Comparison of ENCODE assay signal across 21 cellular contexts in the genomic region with DNA sequence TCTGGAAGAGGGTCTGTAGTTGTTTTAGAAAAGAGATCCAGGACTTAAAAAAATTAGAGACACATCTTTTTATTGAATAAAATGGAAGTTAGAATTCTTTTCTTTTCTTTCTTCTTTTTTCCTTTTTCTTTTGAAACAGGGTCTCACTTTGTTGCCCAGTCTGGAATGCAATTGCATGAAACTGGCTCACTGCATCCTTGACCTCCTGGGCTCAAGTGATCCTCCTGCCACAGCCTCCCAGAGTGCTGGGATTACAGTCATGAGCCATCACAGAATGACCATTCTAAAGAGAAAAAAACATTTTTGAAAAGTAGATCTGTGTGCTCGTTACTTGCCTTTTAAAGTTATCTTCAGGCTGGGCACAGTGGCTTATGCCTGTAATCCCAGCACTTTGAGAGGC. TPM values are rescaled to one million over a fixed set of nuclear protein-coding genes. Genes with fewer than 3 reads are reported as not detected.
DNase-seq lines count a peak whose midpoint lies in the region; ATAC-seq, FAIRE-seq and TF ChIP-seq lines count a peak whose summit lies in the region.
"Had no signal": no experiment of that assay in that cellular context is flagged by ENCODE, and none has a peak within 500 bp of the region (broad histone marks: within the 10 kb centered on the region; RNA-seq: fewer than 3 reads in every experiment).

No MANE protein-coding gene starts in this region.

- POLR2A ChIA-PET in HepG2 (lab: Yijun Ruan, JAX), result no interaction called here

- CTCF ChIA-PET in HepG2 (lab: Yijun Ruan, JAX; ENCODE audit: low intra/inter-chr PET ratio, low total read pairs), result no interaction called here

- no peak for DNase-seq in activated T-cell treated with anti-CD3 and anti-CD28 coated beads, Interleukin-2, amount 50 U/mL, for 24 hours
- DNase-seq in activated T-cell treated with anti-CD3 and anti-CD28 coated beads, Interleukin-2, amount 50 U/mL, for 48 hours, result no peak
- DNase-seq in HepG2 (ENCODE audit: low spot score) (no peak), right lobe of liver (no peak), endodermal cell (no peak), neural crest cell (ENCODE audit: low read depth, low spot score) (no peak), GM20000 (ENCODE audit: low spot score) (no peak)
- DNase-seq: AML-193; Calu3; CD8-positive, alpha-beta T cell; DMS79 treated with DMSO at 0.1 percent for 48 hours; GF-D8; H9 had no signal

- in situ Hi-C loops in HepG2 (cut with HindIII; ENCODE audit: extremely low pct_ligation_motif_present, low pct_unique_long_range_greater_than_20kb), result loop anchor here (10.0 kb wide), 1 partner anchor 48 kb away; a partner anchor contains a TSS

- no peak overlapping the region for H3K4me2 ChIP-seq in HepG2 (ENCODE audit: low read depth, low read length)
- H3K4me2 ChIP-seq: A549 had no signal

- BruUV-seq in HepG2 (replicated peaks; lab: Mats Ljungman, UMichigan), result no TSS peak

- H3K36me3 ChIP-seq in HepG2 (replicated peaks in 1 of 2; ENCODE audit: control insufficient read depth in 1 of 2, insufficient read depth in 2 of 2, low read length in 2 of 2) (no peaks in the 10 kb centered on the region; a peak in 1 of 5 replicates), right lobe of liver (no peaks in the 10 kb centered on the region), endodermal cell (ENCODE audit: control insufficient read depth, insufficient read depth, low read length) (peaks cover 14% of the 10 kb centered on the region)

- H3K27ac Mint-ChIP-seq in activated T-cell treated with anti-CD3 and anti-CD28 coated beads, Interleukin-2, amount 50 U/mL, for 24 hours, result peak overlapping the region; percentile 69
- H3K27ac Mint-ChIP-seq in endodermal cell, result peak overlapping the region; percentile 16
- H3K27ac Mint-ChIP-seq in neural crest cell (ENCODE audit: unreplicated experiment), result no peak overlapping the region
- H3K27ac Mint-ChIP-seq: CD8-positive, alpha-beta T cell had no signal

- H3K36me3 Mint-ChIP-seq in activated T-cell treated with anti-CD3 and anti-CD28 coated beads, Interleukin-2, amount 50 U/mL, for 24 hours (ENCODE audit: low read depth), result peaks cover 64% of the 10 kb centered on the region
- peaks cover 23% of the 10 kb centered on the region for H3K36me3 Mint-ChIP-seq in endodermal cell (ENCODE audit: low read depth)
- peaks cover 2% of the 10 kb centered on the region for H3K36me3 Mint-ChIP-seq in neural crest cell (ENCODE audit: low read depth)

- H3K4me3 ChIP-seq in HepG2 (replicated peaks in 1 of 3; ENCODE audit: insufficient read depth in 1 of 3, low read depth in 2 of 3, low read length in 3 of 3), result no peak overlapping the region
- H3K4me3 ChIP-seq in right lobe of liver, result no peak overlapping the region
- H3K4me3 ChIP-seq in endodermal cell (ENCODE audit: low read length), result no peak overlapping the region
- H3K4me3 ChIP-seq: A549 had no signal

- peaks cover 59% of the 10 kb centered on the region for H3K4me1 Mint-ChIP-seq in activated T-cell treated with anti-CD3 and anti-CD28 coated beads, Interleukin-2, amount 50 U/mL, for 24 hours (ENCODE audit: low read depth)
- H3K4me1 Mint-ChIP-seq in endodermal cell, result peaks cover 30% of the 10 kb centered on the region
- H3K4me1 Mint-ChIP-seq in neural crest cell, result peaks cover 23% of the 10 kb centered on the region

- ATAC-seq in HepG2 (no peak), right lobe of liver (no peak), HG03280 (IDR thresholded peaks at IDR 0.05; ENCODE audit: unreplicated experiment) (no peak)
- ATAC-seq: A549; CD8-positive, alpha-beta T cell had no signal

- TF ChIP-seq POLR2A in HepG2 (IDR thresholded peaks at IDR 0.05; ENCODE audit: insufficient read depth in 1 of 2, low read depth in 2 of 2, low read length in 2 of 2), result no peak
- TF ChIP-seq POLR2A in right lobe of liver (IDR thresholded peaks at IDR 0.05), result no peak

- H4K20me1 ChIP-seq in HepG2 (ENCODE audit: insufficient read depth, low read length), result no peaks in the 10 kb centered on the region

- H2AFZ ChIP-seq in HepG2 (ENCODE audit: low read length), result no peak overlapping the region

- TF ChIP-seq EP300 in HepG2 (IDR thresholded peaks at IDR 0.05; ENCODE audit: low read depth in 2 of 2, low read length in 2 of 2) (no peak), HepG2 (CRISPR knock-in tag; IDR thresholded peaks at IDR 0.05; ENCODE audit: borderline replicate concordance) (no peak)

- no peak for TF ChIP-seq RAD21 in HepG2 (CRISPR knock-in tag; IDR thresholded peaks at IDR 0.05)

- peaks cover 41% of the 10 kb centered on the region for H3K79me2 ChIP-seq in HepG2 (ENCODE audit: insufficient read depth, low read length)

- 95% methylated on average over 1 of the region's 1 CpG for WGBS in HepG2 (ENCODE audit: low lambda C conversion rate)
- 90% methylated on average over 1 of the region's 1 CpG for WGBS in right lobe of liver (ENCODE audit: insufficient coverage, low coverage, low lambda C conversion rate, missing lambda C conversion rate)
- 93 to 100% methylated on average over 1 of the region's 1 CpG for WGBS in endodermal cell (ENCODE audit: insufficient coverage in 1 of 2, insufficient read length in 1 of 2), 2 experiments

- H3K4me3 Mint-ChIP-seq in activated T-cell treated with anti-CD3 and anti-CD28 coated beads, Interleukin-2, amount 50 U/mL, for 24 hours, result no peak overlapping the region
- H3K4me3 Mint-ChIP-seq in endodermal cell, result no peak overlapping the region
- peak overlapping the region; percentile 32 for H3K4me3 Mint-ChIP-seq in neural crest cell
- H3K4me3 Mint-ChIP-seq: CD8-positive, alpha-beta T cell; H9 had no signal

- H3K9me3 ChIP-seq in HepG2 (ENCODE audit: low read length) (no peaks in the 10 kb centered on the region), right lobe of liver (no peaks in the 10 kb centered on the region), endodermal cell (ENCODE audit: control insufficient read depth, low read length) (no peaks in the 10 kb centered on the region)
- H3K9me3 ChIP-seq: A549 had no signal

- no peak for TF ChIP-seq CTCF in HepG2 (CRISPR knock-in tag; IDR thresholded peaks at IDR 0.05)
- no peak for TF ChIP-seq CTCF in right lobe of liver (IDR thresholded peaks at IDR 0.05)
- TF ChIP-seq CTCF in endodermal cell (conservative IDR thresholded peaks at IDR 0.05), result no peak
- TF ChIP-seq CTCF in neural crest cell (conservative IDR thresholded peaks at IDR 0.05), result no peak
- TF ChIP-seq CTCF in GM20000 (IDR thresholded peaks at IDR 0.05; ENCODE audit: extremely low read depth, missing control alignments), result no peak

- H3K27me3 ChIP-seq in HepG2 (ENCODE audit: control insufficient read depth in 1 of 2, insufficient read depth in 2 of 2, low read length in 2 of 2), result no peaks in the 10 kb centered on the region; a peak in 1 of 5 replicates
- H3K27me3 ChIP-seq in right lobe of liver, result no peaks in the 10 kb centered on the region
- no peaks in the 10 kb centered on the region for H3K27me3 ChIP-seq in endodermal cell (ENCODE audit: control insufficient read depth, insufficient read depth, low read length, poor library complexity, severe bottlenecking)

- no peak for FAIRE-seq in HepG2 (lab: Jason Lieb, UNC)
- FAIRE-seq: A549, H1, HTR-8/SVneo had no signal

- H3K27ac ChIP-seq in HepG2 (ENCODE audit: extremely low read length, insufficient read depth, low read length) (no peak overlapping the region), right lobe of liver (no peak overlapping the region), endodermal cell (ENCODE audit: low read depth, low read length) (no peak overlapping the region)
- H3K27ac ChIP-seq: 22Rv1, A549, C4-2B had no signal

- H3K9ac ChIP-seq in HepG2 (ENCODE audit: insufficient read depth, low read depth, low read length) (no peak overlapping the region), endodermal cell (ENCODE audit: extremely low read depth, low read length, poor library complexity, severe bottlenecking) (no peak overlapping the region)

- H3K9me3 Mint-ChIP-seq in activated T-cell treated with anti-CD3 and anti-CD28 coated beads, Interleukin-2, amount 50 U/mL, for 24 hours, result no peaks in the 10 kb centered on the region
- H3K9me3 Mint-ChIP-seq in endodermal cell (no peaks in the 10 kb centered on the region), neural crest cell (no peaks in the 10 kb centered on the region)
- H3K9me3 Mint-ChIP-seq: CD8-positive, alpha-beta T cell; H9; IgD-negative memory B cell had no signal

- no peaks in the 10 kb centered on the region for H3K27me3 Mint-ChIP-seq in activated T-cell treated with anti-CD3 and anti-CD28 coated beads, Interleukin-2, amount 50 U/mL, for 24 hours
- H3K27me3 Mint-ChIP-seq in endodermal cell (ENCODE audit: insufficient read depth) (no peaks in the 10 kb centered on the region), neural crest cell (ENCODE audit: low read depth) (no peaks in the 10 kb centered on the region)
- H3K27me3 Mint-ChIP-seq: IgD-negative memory B cell had no signal

- H3K4me1 ChIP-seq in HepG2 (ENCODE audit: insufficient read depth, low read length) (peaks cover 21% of the 10 kb centered on the region), right lobe of liver (peaks cover 0 to 13% (median 3%) of the 10 kb centered on the region in 4 donors), endodermal cell (ENCODE audit: control insufficient read depth, insufficient read depth, low read length) (peaks cover 8% of the 10 kb centered on the region)

- intact Hi-C loops in HepG2 (cut with micrococcal nuclease; ENCODE audit: unreplicated experiment), result no loop called here
- intact Hi-C loops in right lobe of liver (cut with DNase I), result loop anchor here in 1 of 2 donors (10.0 kb wide), 1 partner anchor 128 kb away; no protein-coding TSS in a partner anchor

RNA-seq across cellular contexts. Expression of a gene that starts 3.6 kb away (rescaled TPM):
- total RNA-seq in HepG2 (2016; rRNA removed; fragmentation: Illumina TruSeq; extraction: Trizol), result 5.4 and 13.8 TPM in 2 replicates
- 6.8 and 8.0 TPM in 2 replicates for total RNA-seq in HepG2 (2016; cell fraction: cytosol; rRNA removed; fragmentation: Illumina TruSeq; extraction: Trizol; ENCODE audit: low read depth)
- total RNA-seq in HepG2 (2016; cell fraction: insoluble cytoplasmic fraction; rRNA removed; fragmentation: Illumina TruSeq; extraction: Trizol), result 5.9 and 11.2 TPM in 2 replicates
- total RNA-seq in HepG2 (2016; cell fraction: membrane; rRNA removed; fragmentation: Illumina TruSeq; extraction: Trizol), result 7.3 and 7.5 TPM in 2 replicates
- total RNA-seq in HepG2 (2016; cell fraction: nucleus; rRNA removed; fragmentation: Illumina TruSeq; extraction: Trizol), result 40.8 and 41.1 TPM in 2 replicates
- 18.7 and 20.0 TPM in 2 replicates for polyA plus RNA-seq in HepG2 (2011; rRNA removed)
- 7.6 and 8.5 TPM in 2 replicates for polyA plus RNA-seq in HepG2 (2011; cell fraction: cytosol; rRNA removed)
- 45.2 and 47.7 TPM in 2 replicates for polyA plus RNA-seq in HepG2 (2011; cell fraction: nucleus; rRNA removed)
- 6.4 and 9.3 TPM in 2 replicates for polyA plus RNA-seq in HepG2 (2012)
- 0.12 and 0.27 TPM in 2 replicates for polyA plus RNA-seq in HepG2 (2016; cell fraction: cytosol; fragmentation: Illumina TruSeq; extraction: Trizol; ENCODE audit: low read depth)
- polyA plus RNA-seq in HepG2 (2016; cell fraction: insoluble cytoplasmic fraction; fragmentation: Illumina TruSeq; extraction: Trizol; ENCODE audit: low read depth), result 3.3 TPM in 2 replicates
- 0.78 and 0.88 TPM in 2 replicates for polyA plus RNA-seq in HepG2 (2016; cell fraction: membrane; fragmentation: Illumina TruSeq; extraction: Trizol; ENCODE audit: low read depth)
- 12.8 and 18.3 TPM in 2 replicates for polyA plus RNA-seq in HepG2 (2016; cell fraction: nucleus; fragmentation: Illumina TruSeq; extraction: Trizol; ENCODE audit: insufficient read depth, low read depth)
- 71.6 and 73.2 TPM in 2 replicates for polyA minus RNA-seq in HepG2 (2011; rRNA and poly(A)+ RNA removed; ENCODE audit: low replicate concordance)
- polyA minus RNA-seq in HepG2 (2011; cell fraction: cytosol; rRNA and poly(A)+ RNA removed), result 12.0 and 13.4 TPM in 2 replicates
- polyA minus RNA-seq in HepG2 (2011; cell fraction: nucleus; rRNA and poly(A)+ RNA removed), result 131 and 156 TPM in 2 replicates
- total RNA-seq in right lobe of liver, result 10 to 100 TPM; 14.6 to 18.6 (median 15.0) TPM
- 10 to 100 TPM; 28.1 to 28.8 TPM for total RNA-seq in endodermal cell
- 13.7 TPM for polyA plus RNA-seq in endodermal cell (2013, experiment 1 of 2)
- 12.5 TPM for polyA plus RNA-seq in endodermal cell (2013, experiment 2 of 2)
- 21.7 and 22.0 TPM in 2 replicates for total RNA-seq in neural crest cell

RNA-seq across cellular contexts. Expression of a gene that starts 3.6 kb away (rescaled TPM):
- total RNA-seq in HepG2 (2016; rRNA removed; fragmentation: Illumina TruSeq; extraction: Trizol) (63.5 and 80.4 TPM in 2 replicates), right lobe of liver (10 to 100 TPM; 21.8 to 38.8 (median 28.7) TPM), endodermal cell (100 to 1,000 TPM in 1 of 2 donors, 10 to 100 TPM in 1; 91.8 to 103 TPM), neural crest cell (59.2 and 66.2 TPM in 2 replicates)
- total RNA-seq in HepG2 (2016; cell fraction: cytosol; rRNA removed; fragmentation: Illumina TruSeq; extraction: Trizol; ENCODE audit: low read depth), result 77.9 and 86.5 TPM in 2 replicates
- total RNA-seq in HepG2 (2016; cell fraction: insoluble cytoplasmic fraction; rRNA removed; fragmentation: Illumina TruSeq; extraction: Trizol), result 66.5 and 80.9 TPM in 2 replicates
- total RNA-seq in HepG2 (2016; cell fraction: membrane; rRNA removed; fragmentation: Illumina TruSeq; extraction: Trizol), result 75.0 and 86.4 TPM in 2 replicates
- 27.4 and 28.6 TPM in 2 replicates for total RNA-seq in HepG2 (2016; cell fraction: nucleus; rRNA removed; fragmentation: Illumina TruSeq; extraction: Trizol)
- 26.5 and 32.8 TPM in 2 replicates for polyA plus RNA-seq in HepG2 (2011; rRNA removed)
- polyA plus RNA-seq in HepG2 (2011; cell fraction: cytosol; rRNA removed), result 11.4 and 19.8 TPM in 2 replicates
- polyA plus RNA-seq in HepG2 (2011; cell fraction: nucleus; rRNA removed), result 4.0 and 6.9 TPM in 2 replicates
- polyA plus RNA-seq in HepG2 (2012), result 42.7 and 59.7 TPM in 2 replicates
- 131 and 137 TPM in 2 replicates for polyA plus RNA-seq in HepG2 (2016; cell fraction: cytosol; fragmentation: Illumina TruSeq; extraction: Trizol; ENCODE audit: low read depth)
- polyA plus RNA-seq in HepG2 (2016; cell fraction: insoluble cytoplasmic fraction; fragmentation: Illumina TruSeq; extraction: Trizol; ENCODE audit: low read depth), result 111 and 112 TPM in 2 replicates
- polyA plus RNA-seq in HepG2 (2016; cell fraction: membrane; fragmentation: Illumina TruSeq; extraction: Trizol; ENCODE audit: low read depth), result 110 and 112 TPM in 2 replicates
- polyA plus RNA-seq in HepG2 (2016; cell fraction: nucleus; fragmentation: Illumina TruSeq; extraction: Trizol; ENCODE audit: insufficient read depth, low read depth), result 54.5 and 57.0 TPM in 2 replicates
- 2.2 and 5.4 TPM in 2 replicates for polyA minus RNA-seq in HepG2 (2011; rRNA and poly(A)+ RNA removed; ENCODE audit: low replicate concordance)
- polyA minus RNA-seq in HepG2 (2011; cell fraction: cytosol; rRNA and poly(A)+ RNA removed), result 8.1 and 9.6 TPM in 2 replicates
- 7.1 and 10.6 TPM in 2 replicates for polyA minus RNA-seq in HepG2 (2011; cell fraction: nucleus; rRNA and poly(A)+ RNA removed)
- polyA plus RNA-seq in endodermal cell (2013, experiment 1 of 2), result 74.3 TPM
- polyA plus RNA-seq in endodermal cell (2013, experiment 2 of 2), result 82.7 TPM

RNA-seq across cellular contexts. Expression of a gene that starts 45.0 kb away (rescaled TPM):
- total RNA-seq in HepG2 (2016; rRNA removed; fragmentation: Illumina TruSeq; extraction: Trizol), result not detected in 2 replicates
- 3.1 TPM in 1 of 2 replicates, not detected in the other for total RNA-seq in HepG2 (2016; cell fraction: cytosol; rRNA removed; fragmentation: Illumina TruSeq; extraction: Trizol; ENCODE audit: low read depth)
- total RNA-seq in HepG2 (2016; cell fraction: insoluble cytoplasmic fraction; rRNA removed; fragmentation: Illumina TruSeq; extraction: Trizol), result 1.8 TPM in 1 of 2 replicates, not detected in the other
- total RNA-seq in HepG2 (2016; cell fraction: membrane; rRNA removed; fragmentation: Illumina TruSeq; extraction: Trizol), result not detected in 2 replicates
- total RNA-seq in HepG2 (2016; cell fraction: nucleus; rRNA removed; fragmentation: Illumina TruSeq; extraction: Trizol), result 3.8 TPM in 1 of 2 replicates, not detected in the other
- polyA plus RNA-seq in HepG2 (2011; rRNA removed), result not detected in 2 replicates
- not detected in 2 replicates for polyA plus RNA-seq in HepG2 (2011; cell fraction: cytosol; rRNA removed)
- polyA plus RNA-seq in HepG2 (2011; cell fraction: nucleus; rRNA removed), result not detected in 2 replicates
- 2.0 TPM in 1 of 2 replicates, not detected in the other for polyA plus RNA-seq in HepG2 (2012)
- 1.5 TPM in 2 replicates for polyA plus RNA-seq in HepG2 (2016; cell fraction: cytosol; fragmentation: Illumina TruSeq; extraction: Trizol; ENCODE audit: low read depth)
- polyA plus RNA-seq in HepG2 (2016; cell fraction: insoluble cytoplasmic fraction; fragmentation: Illumina TruSeq; extraction: Trizol; ENCODE audit: low read depth), result not detected in 2 replicates
- polyA plus RNA-seq in HepG2 (2016; cell fraction: membrane; fragmentation: Illumina TruSeq; extraction: Trizol; ENCODE audit: low read depth), result 1.5 TPM in 1 of 2 replicates, not detected in the other
- polyA plus RNA-seq in HepG2 (2016; cell fraction: nucleus; fragmentation: Illumina TruSeq; extraction: Trizol; ENCODE audit: insufficient read depth, low read depth), result not detected in 2 replicates
- not detected in 2 replicates for polyA minus RNA-seq in HepG2 (2011; rRNA and poly(A)+ RNA removed; ENCODE audit: low replicate concordance)
- not detected in 2 replicates for polyA minus RNA-seq in HepG2 (2011; cell fraction: cytosol; rRNA and poly(A)+ RNA removed)
- polyA minus RNA-seq in HepG2 (2011; cell fraction: nucleus; rRNA and poly(A)+ RNA removed), result 4.4 and 7.8 TPM in 2 replicates
- total RNA-seq in right lobe of liver, result not detected
- not detected for total RNA-seq in endodermal cell
- polyA plus RNA-seq in endodermal cell (2013, experiment 1 of 2), result not detected
- polyA plus RNA-seq in endodermal cell (2013, experiment 2 of 2), result not detected
- total RNA-seq in neural crest cell, result not detected in 2 replicates
- total RNA-seq: Calu3; CD8-positive, alpha-beta T cell; H1; H9 had no signal
- polyA plus RNA-seq: A549, BJ, H1, IgD-negative memory B cell had no signal

RNA-seq across cellular contexts. Expression of a gene that starts 48.1 kb away (rescaled TPM):
- total RNA-seq in HepG2 (2016; rRNA removed; fragmentation: Illumina TruSeq; extraction: Trizol), result not detected in 2 replicates
- not detected in 2 replicates for total RNA-seq in HepG2 (2016; cell fraction: cytosol; rRNA removed; fragmentation: Illumina TruSeq; extraction: Trizol; ENCODE audit: low read depth)
- not detected in 2 replicates for total RNA-seq in HepG2 (2016; cell fraction: insoluble cytoplasmic fraction; rRNA removed; fragmentation: Illumina TruSeq; extraction: Trizol)
- not detected in 2 replicates for total RNA-seq in HepG2 (2016; cell fraction: membrane; rRNA removed; fragmentation: Illumina TruSeq; extraction: Trizol)
- total RNA-seq in HepG2 (2016; cell fraction: nucleus; rRNA removed; fragmentation: Illumina TruSeq; extraction: Trizol), result not detected in 2 replicates
- not detected in 2 replicates for polyA plus RNA-seq in HepG2 (2011; rRNA removed)
- polyA plus RNA-seq in HepG2 (2011; cell fraction: cytosol; rRNA removed), result not detected in 2 replicates
- not detected in 2 replicates for polyA plus RNA-seq in HepG2 (2011; cell fraction: nucleus; rRNA removed)
- not detected in 2 replicates for polyA plus RNA-seq in HepG2 (2012)
- not detected in 2 replicates for polyA plus RNA-seq in HepG2 (2016; cell fraction: cytosol; fragmentation: Illumina TruSeq; extraction: Trizol; ENCODE audit: low read depth)
- polyA plus RNA-seq in HepG2 (2016; cell fraction: insoluble cytoplasmic fraction; fragmentation: Illumina TruSeq; extraction: Trizol; ENCODE audit: low read depth), result not detected in 2 replicates
- polyA plus RNA-seq in HepG2 (2016; cell fraction: membrane; fragmentation: Illumina TruSeq; extraction: Trizol; ENCODE audit: low read depth), result not detected in 2 replicates
- not detected in 2 replicates for polyA plus RNA-seq in HepG2 (2016; cell fraction: nucleus; fragmentation: Illumina TruSeq; extraction: Trizol; ENCODE audit: insufficient read depth, low read depth)
- not detected in 2 replicates for polyA minus RNA-seq in HepG2 (2011; rRNA and poly(A)+ RNA removed; ENCODE audit: low replicate concordance)
- polyA minus RNA-seq in HepG2 (2011; cell fraction: cytosol; rRNA and poly(A)+ RNA removed), result not detected in 2 replicates
- polyA minus RNA-seq in HepG2 (2011; cell fraction: nucleus; rRNA and poly(A)+ RNA removed), result not detected in 2 replicates
- not detected for total RNA-seq in right lobe of liver
- total RNA-seq in endodermal cell, result not detected
- polyA plus RNA-seq in endodermal cell (2013, experiment 1 of 2), result not detected
- polyA plus RNA-seq in endodermal cell (2013, experiment 2 of 2), result not detected
- not detected in 2 replicates for total RNA-seq in neural crest cell
- total RNA-seq: Calu3; CD8-positive, alpha-beta T cell; H1; H9 had no signal
- polyA plus RNA-seq: A549, BJ, H1, IgD-negative memory B cell had no signal
